ENCODE assay signal across 8 cellular contexts in the genomic region with DNA sequence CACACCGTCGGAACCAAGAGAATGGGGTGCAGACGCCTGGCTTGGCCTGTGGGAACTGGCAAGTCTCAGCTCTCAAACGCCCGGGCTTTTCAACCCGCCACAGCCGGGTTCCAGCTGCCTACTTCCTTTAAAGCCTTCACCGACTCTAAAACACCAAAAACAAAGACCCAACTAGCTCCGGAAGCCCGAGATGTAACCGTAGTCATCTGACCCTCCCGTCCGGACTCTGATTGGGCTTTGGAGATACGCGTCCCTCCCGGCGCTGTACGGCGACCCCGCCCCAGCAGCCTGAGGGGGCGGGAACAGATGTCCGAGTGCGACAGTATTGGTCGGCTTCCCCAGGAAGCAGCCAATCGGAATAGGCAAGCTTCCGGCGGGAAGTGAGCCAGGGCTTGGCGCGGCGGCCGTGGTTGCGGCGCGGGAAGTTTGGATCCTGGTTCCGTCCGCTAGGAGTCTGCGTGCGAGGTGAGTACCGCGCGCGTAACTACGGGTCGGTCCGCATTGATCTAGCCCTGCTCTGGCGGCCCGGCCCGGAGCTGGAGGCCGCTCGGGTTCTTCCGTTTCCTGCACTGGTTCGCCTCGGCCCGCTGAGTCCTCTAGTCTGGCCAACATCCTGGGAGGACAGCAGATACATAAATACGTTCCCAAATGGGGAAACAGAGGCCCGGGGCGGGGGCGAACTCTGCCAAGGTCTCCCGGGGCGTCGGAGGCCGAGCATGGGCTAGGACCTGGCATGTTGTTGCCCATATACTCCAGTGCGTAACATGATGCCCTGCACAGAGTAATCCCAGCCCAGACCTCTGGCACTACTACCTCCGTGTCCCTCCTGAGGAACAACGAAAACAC. TPM values are rescaled to one million over a fixed set of nuclear protein-coding genes. Genes with fewer than 3 reads are reported as not detected.
A peak's percentile ranks its signal among the peaks of the same experiment; 100 is the strongest.
DNase-seq lines count a peak whose midpoint lies in the region; ATAC-seq, FAIRE-seq and TF ChIP-seq lines count a peak whose summit lies in the region.

A gene (plus strand): TSS at position 371 of the 846 bp plus-strand sequence. CDS start 30,047 bp downstream, outside the sequence.

- H3K4me3 ChIP-seq in DOHH2 (ENCODE audit: low read length) (peak within 1 kb of the TSS; percentile 95), esophagus squamous epithelium (peak within 1 kb of the TSS; percentile 50 to 72 (median 68))

- peaks cover 63% of the 10 kb centered on the region for H3K79me2 ChIP-seq in DOHH2 (ENCODE audit: control insufficient read depth, low read length)

- H3K27me3 Mint-ChIP-seq in activated T-cell treated with anti-CD3 and anti-CD28 coated beads, Interleukin-2, amount 50 U/mL, for 72 hours (ENCODE audit: low read depth), result no peaks in the 10 kb centered on the region

- no peaks in the 10 kb centered on the region; the same call in 1 of the 2 replicates for H3F3A ChIP-seq in DOHH2 (ENCODE audit: control insufficient read depth, insufficient read depth)

- H3K27me3 ChIP-seq in DOHH2 (ENCODE audit: control insufficient read depth, low read length) (no peaks in the 10 kb centered on the region), esophagus squamous epithelium (no peaks in the 10 kb centered on the region)

- 0% methylated on average over 19 to 48 of the region's 65 CpGs for WGBS in esophagus squamous epithelium, 2 donors

- H3K36me3 Mint-ChIP-seq in activated T-cell treated with anti-CD3 and anti-CD28 coated beads, Interleukin-2, amount 50 U/mL, for 72 hours (ENCODE audit: insufficient read depth in 2 of 2), result peaks cover 17 to 27% of the 10 kb centered on the region in 2 donors

- H3K4me1 ChIP-seq in DOHH2 (ENCODE audit: control insufficient read depth, low read length), result peaks cover 39% of the 10 kb centered on the region
- peaks cover 4 to 20% (median 7%) of the 10 kb centered on the region in 3 donors for H3K4me1 ChIP-seq in esophagus squamous epithelium

- H3K4me3 Mint-ChIP-seq in activated T-cell treated with anti-CD3 and anti-CD28 coated beads, Interleukin-2, amount 50 U/mL, for 72 hours, result peak within 1 kb of the TSS; percentile 90 to 100

- peak within 1 kb of the TSS; percentile 88 for H3K4me2 ChIP-seq in DOHH2 (ENCODE audit: low read length)

- peak; percentile 87 for FAIRE-seq in RCC 7860 (lab: Jason Lieb, UNC)

- H3K27ac ChIP-seq in DOHH2 (ENCODE audit: low read depth, low read length) (peak within 1 kb of the TSS; percentile 77), KOPT-K1 (ENCODE audit: low read depth, low read length, poor library complexity, severe bottlenecking) (peak within 1 kb of the TSS; percentile 94), esophagus squamous epithelium (peak within 1 kb of the TSS; percentile 86 to 97 (median 92))

- H3K9me3 ChIP-seq in DOHH2 (ENCODE audit: control insufficient read depth, insufficient read depth, low read length) (no peaks in the 10 kb centered on the region), KOPT-K1 (ENCODE audit: insufficient read depth, low read length, poor library complexity, severe bottlenecking) (no peaks in the 10 kb centered on the region), esophagus squamous epithelium (no peaks in the 10 kb centered on the region)

- H3K9me2 ChIP-seq in DOHH2 (replicated peaks; ENCODE audit: control insufficient read depth, low read length), result no peaks in the 10 kb centered on the region

- peak; percentile 99 for ATAC-seq in GM21786 (IDR thresholded peaks at IDR 0.05; ENCODE audit: unreplicated experiment)
- ATAC-seq in activated T-cell treated with anti-CD3 and anti-CD28 coated beads, Interleukin-2, amount 50 U/mL, for 72 hours (replicated peaks in 1 of 2), result peak; percentile 100

- no peaks in the 10 kb centered on the region for H4K20me1 ChIP-seq in DOHH2 (ENCODE audit: control insufficient read depth, insufficient read depth, low read depth, low read length)

- TF ChIP-seq POLR2A in esophagus squamous epithelium (IDR thresholded peaks at IDR 0.05), result peak in 2 of 4 donors; percentile 70 to 78

- H3K27ac Mint-ChIP-seq in activated T-cell treated with anti-CD3 and anti-CD28 coated beads, Interleukin-2, amount 50 U/mL, for 72 hours, result peak within 1 kb of the TSS; percentile 97

- DNase-seq in RCC 7860 (ENCODE audit: low spot score) (peak; percentile 92), esophagus squamous epithelium (lab: John Stamatoyannopoulos, UW) (peak; percentile 86), myocyte (ENCODE audit: low read depth) (peak; percentile 97)
- peak; percentile 95 to 96 for DNase-seq in activated T-cell treated with anti-CD3 and anti-CD28 coated beads, Interleukin-2, amount 50 U/mL, for 72 hours
- peak; percentile 86 to 93 for DNase-seq in stimulated activated CD8-positive, alpha-beta memory T cell treated with anti-CD3 and anti-CD28 coated beads, Interleukin-7, amount 100 ng/mL, for 48 hours (ENCODE audit: extremely low read depth in 1 of 2, low read depth in 1 of 2)

- H3K36me3 ChIP-seq in DOHH2 (ENCODE audit: control insufficient read depth, low read length), result peaks cover 45% of the 10 kb centered on the region
- peaks cover 29% of the 10 kb centered on the region for H3K36me3 ChIP-seq in KOPT-K1 (ENCODE audit: insufficient read depth, low read length)
- no peaks in the 10 kb centered on the region for H3K36me3 ChIP-seq in esophagus squamous epithelium

- peak; percentile 24 for TF ChIP-seq CTCF in DOHH2 (IDR thresholded peaks at IDR 0.05; ENCODE audit: low read depth, low read length, poor library complexity, severe bottlenecking)
- TF ChIP-seq CTCF in esophagus squamous epithelium (IDR thresholded peaks at IDR 0.05), result peak in 5 of 6 experiments; percentile 24 to 66 (median 37)

- no peaks in the 10 kb centered on the region for H3K9me3 Mint-ChIP-seq in activated T-cell treated with anti-CD3 and anti-CD28 coated beads, Interleukin-2, amount 50 U/mL, for 72 hours

- intact Hi-C loops in esophagus squamous epithelium (cut with DNase I), result loop anchor here (10.0 kb wide), 1 partner anchor 168 kb away; a partner anchor contains a TSS

- H3K4me1 Mint-ChIP-seq in activated T-cell treated with anti-CD3 and anti-CD28 coated beads, Interleukin-2, amount 50 U/mL, for 72 hours (ENCODE audit: low read depth), result peaks cover 32% of the 10 kb centered on the region

RNA-seq across cellular contexts. Expression of the gene that starts here (rescaled TPM):
- total RNA-seq in activated T-cell treated with anti-CD3 and anti-CD28 coated beads, Interleukin-2, amount 50 U/mL, for 72 hours, result 100 to 1,000 TPM in 1 of 2 donors, 10 to 100 TPM in 1; 90.9 to 101 TPM
- 1 to 10 TPM; 1.3 to 3.4 (median 2.0) TPM for total RNA-seq in esophagus squamous epithelium
- total RNA-seq in myocyte, result 0.67 and 2.0 TPM in 2 replicates
- 0.18 TPM for polyA plus RNA-seq in myocyte (2012)

Comparison
In these comparisons a context has a peak if more than half of its experiments do, and no peak if none do; other contexts are left out.
1. Peak in every context shown above with its lines: DNase-seq, ATAC-seq, H3K4me3 ChIP-seq and H3K27ac ChIP-seq.
2. RNA of the gene that starts here (total RNA-seq): 90.9 to 101 TPM in activated T-cell treated with anti-CD3 and anti-CD28 coated beads, Interleukin-2, amount 50 U/mL, for 72 hours; 1.3 to 3.4 TPM in esophagus squamous epithelium and 0.67 to 2.0 TPM in myocyte; every median in the first group is over 10 times any median in the second.